8 cellular contexts compared by ENCODE assay signal in genomic region chr1:223363856-223364684, GRCh38. TPM values are rescaled to one million over a fixed set of nuclear protein-coding genes. Genes with fewer than 3 reads are reported as not detected.
DNase-seq lines count a peak whose midpoint lies in the region; ATAC-seq and TF ChIP-seq lines count a peak whose summit lies in the region.

Gene SUSD4, minus strand, starts transcription at chr1:223364176. Its CDS starts 751 bp downstream, at chr1:223363425.

- H2AK5ac ChIP-seq in neuronal stem cell (ENCODE audit: low read depth, low read length) = no peak within 1 kb of the TSS

- H3K23ac ChIP-seq in neuronal stem cell (ENCODE audit: low read depth, low read length, poor library complexity) = peak within 1 kb of the TSS; percentile 2

- peak within 1 kb of the TSS; percentile 89 to 93 for H3K4me3 Mint-ChIP-seq in activated T-cell treated with anti-CD3 and anti-CD28 coated beads, Interleukin-2, amount 50 U/mL, for 72 hours

- DNase-seq in DMS79 treated with DMSO at 0.1 percent for 48 hours (lab: John Stamatoyannopoulos, UW) (peak; percentile 82), NCI-H774 (lab: John Stamatoyannopoulos, UW) (peak; percentile 88), foreskin fibroblast (peak in 1 of 2 donors; percentile 17), neuronal stem cell (ENCODE audit: low spot score) (peak; percentile 69)
- peak; percentile 69 to 71 for DNase-seq in activated T-cell treated with anti-CD3 and anti-CD28 coated beads, Interleukin-2, amount 50 U/mL, for 72 hours

- no peaks in the 10 kb centered on the region for H3K9me3 Mint-ChIP-seq in activated T-cell treated with anti-CD3 and anti-CD28 coated beads, Interleukin-2, amount 50 U/mL, for 72 hours

- TF ChIP-seq CTCF in foreskin fibroblast (IDR thresholded peaks at IDR 0.05; ENCODE audit: low read depth, low read length) = no peak

- H3K4me1 ChIP-seq in neuronal stem cell (ENCODE audit: control insufficient read depth in 2 of 2, insufficient read depth in 1 of 2, low read depth in 1 of 2, low read length in 2 of 2) = peaks cover 3 to 9% of the 10 kb centered on the region in 2 donors
- H3K4me1 ChIP-seq in stomach smooth muscle (ENCODE audit: control insufficient read depth, insufficient read depth, low read length) = peaks cover 18% of the 10 kb centered on the region

- H3K9me3 ChIP-seq in neuronal stem cell (replicated peaks in 1 of 2; ENCODE audit: control insufficient read depth in 2 of 2, insufficient read depth in 1 of 2, low read depth in 1 of 2, low read length in 2 of 2) (no peaks in the 10 kb centered on the region), stomach smooth muscle (ENCODE audit: control insufficient read depth in 2 of 2, low read length in 2 of 2) (no peaks in the 10 kb centered on the region)

- H3K4me2 ChIP-seq in neuronal stem cell (ENCODE audit: insufficient read depth, low read length, poor library complexity, severe bottlenecking) = peak within 1 kb of the TSS; percentile 96

- H3K36me3 ChIP-seq in neuronal stem cell (replicated peaks in 1 of 2; ENCODE audit: control insufficient read depth in 2 of 2, insufficient read depth in 2 of 2, low read length in 2 of 2) (no peaks in the 10 kb centered on the region), stomach smooth muscle (ENCODE audit: control insufficient read depth in 2 of 2, insufficient read depth in 2 of 2, low read length in 2 of 2) (no peaks in the 10 kb centered on the region)

- H3K4me1 Mint-ChIP-seq in activated T-cell treated with anti-CD3 and anti-CD28 coated beads, Interleukin-2, amount 50 U/mL, for 72 hours (ENCODE audit: low read depth) = peaks cover 21% of the 10 kb centered on the region

- H4K91ac ChIP-seq in neuronal stem cell (ENCODE audit: low read depth, low read length, poor library complexity) = no peak within 1 kb of the TSS

- H3K18ac ChIP-seq in neuronal stem cell (ENCODE audit: low read length) = peak within 1 kb of the TSS; percentile 69

- peak within 1 kb of the TSS; percentile 3 for H2BK5ac ChIP-seq in neuronal stem cell (ENCODE audit: low read length)

- peak within 1 kb of the TSS; percentile 56 for H3K9ac ChIP-seq in neuronal stem cell (ENCODE audit: low read depth, low read length, poor library complexity)
- no peak within 1 kb of the TSS for H3K9ac ChIP-seq in stomach smooth muscle (ENCODE audit: low read length in 2 of 2)

- peak within 1 kb of the TSS; percentile 82 for H2AFZ ChIP-seq in neuronal stem cell (ENCODE audit: low read length)

- H3K27me3 ChIP-seq in neuronal stem cell (ENCODE audit: control insufficient read depth in 3 of 3, insufficient read depth in 3 of 3, low read depth in 1 of 3, low read length in 3 of 3) = peaks cover 0 to 63% (median 15%) of the 10 kb centered on the region in 3 experiments
- peaks cover 0 to 9% of the 10 kb centered on the region in 2 donors for H3K27me3 ChIP-seq in stomach smooth muscle (ENCODE audit: control insufficient read depth in 1 of 2, insufficient read depth in 2 of 2, low read length in 2 of 2)

- H3K4ac ChIP-seq in neuronal stem cell (ENCODE audit: low read length) = no peak within 1 kb of the TSS

- H4K8ac ChIP-seq in neuronal stem cell (ENCODE audit: low read depth, low read length) = no peak within 1 kb of the TSS

- H3K4me3 ChIP-seq in foreskin fibroblast (ENCODE audit: low read depth in 1 of 2, low read length in 2 of 2) (peak within 1 kb of the TSS; percentile 18 to 33), neuronal stem cell (ENCODE audit: low read length in 2 of 2) (peak within 1 kb of the TSS; percentile 50 to 85), stomach smooth muscle (ENCODE audit: low read length in 2 of 2) (peak within 1 kb of the TSS; percentile 51 to 76)

- H3K27me3 Mint-ChIP-seq in activated T-cell treated with anti-CD3 and anti-CD28 coated beads, Interleukin-2, amount 50 U/mL, for 72 hours (ENCODE audit: low read depth) = peaks cover 30% of the 10 kb centered on the region

- H2BK15ac ChIP-seq in neuronal stem cell (ENCODE audit: low read length) = peak within 1 kb of the TSS; percentile 49

- no peaks in the 10 kb centered on the region for H3K36me3 Mint-ChIP-seq in activated T-cell treated with anti-CD3 and anti-CD28 coated beads, Interleukin-2, amount 50 U/mL, for 72 hours (ENCODE audit: insufficient read depth in 2 of 2)

- H2BK12ac ChIP-seq in neuronal stem cell (ENCODE audit: low read length) = no peak within 1 kb of the TSS

- H3K27ac Mint-ChIP-seq in activated T-cell treated with anti-CD3 and anti-CD28 coated beads, Interleukin-2, amount 50 U/mL, for 72 hours = no peak within 1 kb of the TSS

- peak within 1 kb of the TSS; percentile 6 for H2BK120ac ChIP-seq in neuronal stem cell (ENCODE audit: low read depth, low read length)

- H3K27ac ChIP-seq in neuronal stem cell (replicated peaks; ENCODE audit: low read length) = no peak within 1 kb of the TSS
- no peak within 1 kb of the TSS for H3K27ac ChIP-seq in stomach smooth muscle (ENCODE audit: low read length)

- ATAC-seq in HG03103 (IDR thresholded peaks at IDR 0.05; ENCODE audit: low read depth, unreplicated experiment) (peak; percentile 69), GM18519 (IDR thresholded peaks at IDR 0.05; ENCODE audit: low FRiP score, unreplicated experiment) (no peak)
- ATAC-seq in activated T-cell treated with anti-CD3 and anti-CD28 coated beads, Interleukin-2, amount 50 U/mL, for 72 hours (replicated peaks in 1 of 2) = peak; percentile 84 to 85

- WGBS in neuronal stem cell (ENCODE audit: extremely low coverage in 2 of 2, insufficient read length in 2 of 2, insufficient replicate concordance in 1 of 2), 2 donors = no CpG with 5 or more reads among the region's 111 CpGs

- H3K79me1 ChIP-seq in neuronal stem cell (ENCODE audit: low read depth, low read length) = no peaks in the 10 kb centered on the region

- H3K14ac ChIP-seq in neuronal stem cell (ENCODE audit: low read length) = peak within 1 kb of the TSS; percentile 57

RNA-seq across cellular contexts. Expression of gene SUSD4, which starts in this region (rescaled TPM):
- 1 to 10 TPM in 1 of 2 donors, under 1 TPM in 1; 0.58 to 1.1 TPM for total RNA-seq in activated T-cell treated with anti-CD3 and anti-CD28 coated beads, Interleukin-2, amount 50 U/mL, for 72 hours
- polyA plus RNA-seq in neuronal stem cell (2013, experiment 1 of 2) = 4.7 TPM
- polyA plus RNA-seq in neuronal stem cell (2013, experiment 2 of 2) = 4.3 TPM
